In genomic region chr4:47538516-47538915, GRCh38 we compare ENCODE assay signal across 30 cellular contexts. TPM values are rescaled to one million over a fixed set of nuclear protein-coding genes. Genes with fewer than 3 reads are reported as not detected.
A peak's percentile ranks its signal among the peaks of the same experiment; 100 is the strongest.
DNase-seq lines count a peak whose midpoint lies in the region; ATAC-seq and TF ChIP-seq lines count a peak whose summit lies in the region.
"Had no signal": no experiment of that assay in that cellular context is flagged by ENCODE, and none has a peak within 500 bp of the region (broad histone marks: within the 10 kb centered on the region; RNA-seq: fewer than 3 reads in every experiment).

No MANE protein-coding gene starts in this region.

- H3K9me3 ChIP-seq in T-helper 17 cell (ENCODE audit: control insufficient read depth, low read length, poor library complexity, severe bottlenecking), result no peaks in the 10 kb centered on the region
- no peaks in the 10 kb centered on the region for H3K9me3 ChIP-seq in endodermal cell (ENCODE audit: control insufficient read depth, low read length)
- no peaks in the 10 kb centered on the region for H3K9me3 ChIP-seq in HAP-1
- H3K9me3 ChIP-seq: thoracic aorta had no signal

- H3K4me3 ChIP-seq in endodermal cell (ENCODE audit: low read length) (no peak overlapping the region), HAP-1 (no peak overlapping the region)
- H3K4me3 ChIP-seq: BLaER1 treated with 17β-estradiol and CSF1 and Interleukin-3, amounts not matched to agents 10 nM and 100 nM; SK-N-MC; thoracic aorta had no signal

- WGBS in endodermal cell (ENCODE audit: insufficient coverage in 1 of 2, insufficient read length in 1 of 2), 2 experiments, result 83% methylated on average over 2 of the region's 2 CpGs

- ATAC-seq in T-helper 17 cell (no peak), naive B cell (ENCODE audit: low read depth in 2 of 2) (no peak), GM18867 (IDR thresholded peaks at IDR 0.05; ENCODE audit: unreplicated experiment) (no peak)
- ATAC-seq: activated CD4-positive, alpha-beta T cell treated with anti-CD3 and anti-CD28 coated beads for 36 hours; activated T-cell treated with anti-CD3 and anti-CD28 coated beads, Interleukin-2, amount 50 U/mL, for 4 hours; naive thymus-derived CD8-positive, alpha-beta T cell; stimulated activated naive CD8-positive, alpha-beta T cell treated with anti-CD3 and anti-CD28 coated beads, Interleukin-15, Interleukin-2, amounts not matched to agents 100 U/mL and 50 U/mL, for 24 hours had no signal

- H3K36me3 Mint-ChIP-seq in T-helper 17 cell (ENCODE audit: low read depth) (peaks cover 5% of the 10 kb centered on the region), endodermal cell (ENCODE audit: low read depth) (no peaks in the 10 kb centered on the region), naive B cell (peaks cover 36 to 53% of the 10 kb centered on the region in 2 donors)
- peaks cover 7% of the 10 kb centered on the region for H3K36me3 Mint-ChIP-seq in activated naive CD4-positive, alpha-beta T cell treated with anti-CD3 and anti-CD28 coated beads, Interleukin-2, amount 10 ng/mL, durations not matched to agents 7 days and 5 days

- no peaks in the 10 kb centered on the region for H3K27me3 Mint-ChIP-seq in T-helper 17 cell
- no peaks in the 10 kb centered on the region for H3K27me3 Mint-ChIP-seq in endodermal cell (ENCODE audit: insufficient read depth)
- no peaks in the 10 kb centered on the region for H3K27me3 Mint-ChIP-seq in naive B cell
- no peaks in the 10 kb centered on the region for H3K27me3 Mint-ChIP-seq in activated naive CD4-positive, alpha-beta T cell treated with anti-CD3 and anti-CD28 coated beads, Interleukin-2, amount 10 ng/mL, durations not matched to agents 7 days and 5 days
- H3K27me3 Mint-ChIP-seq: activated CD4-positive, alpha-beta T cell treated with anti-CD3 and anti-CD28 coated beads for 36 hours; naive thymus-derived CD8-positive, alpha-beta T cell had no signal

- H3K4me1 Mint-ChIP-seq in T-helper 17 cell (peaks cover 11% of the 10 kb centered on the region), endodermal cell (peaks cover 8% of the 10 kb centered on the region), naive B cell (peaks cover 11 to 22% (median 13%) of the 10 kb centered on the region in 3 donors)
- peaks cover 16% of the 10 kb centered on the region for H3K4me1 Mint-ChIP-seq in activated naive CD4-positive, alpha-beta T cell treated with anti-CD3 and anti-CD28 coated beads, Interleukin-2, amount 10 ng/mL, durations not matched to agents 7 days and 5 days

- H3K27ac Mint-ChIP-seq in T-helper 17 cell, result peak overlapping the region; percentile 14
- peak overlapping the region; percentile 6 for H3K27ac Mint-ChIP-seq in endodermal cell
- H3K27ac Mint-ChIP-seq in naive B cell, result peak overlapping the region in 4 of 6 donors; percentile 1 to 92 (median 4)
- H3K27ac Mint-ChIP-seq in activated naive CD4-positive, alpha-beta T cell treated with anti-CD3 and anti-CD28 coated beads, Interleukin-2, amount 10 ng/mL, durations not matched to agents 7 days and 5 days, result no peak overlapping the region
- H3K27ac Mint-ChIP-seq: activated CD4-positive, alpha-beta T cell treated with anti-CD3 and anti-CD28 coated beads for 36 hours had no signal

- DNase-seq in EH (ENCODE audit: low read depth), result peak; percentile 32
- DNase-seq in T-helper 17 cell, result no peak
- no peak for DNase-seq in endodermal cell
- no peak for DNase-seq in naive B cell
- DNase-seq in anterior cingulate cortex (lab: John Stamatoyannopoulos, UW), result no peak
- no peak for DNase-seq in HAP-1 (ENCODE audit: low spot score in 2 of 2)
- DNase-seq in activated naive CD4-positive, alpha-beta T cell treated with anti-CD3 and anti-CD28 coated beads, Interleukin-2, amount 10 ng/mL, durations not matched to agents 7 days and 5 days, result no peak
- DNase-seq: ACHN; activated CD4-positive, alpha-beta T cell treated with anti-CD3 and anti-CD28 coated beads for 36 hours; activated CD8-positive, alpha-beta memory T cell treated with anti-CD3 and anti-CD28 coated beads for 24 hours; activated T-cell treated with anti-CD3 and anti-CD28 coated beads, Interleukin-2, amount 50 U/mL, for 4 hours; aorta; COR-L47; DMS79 treated with DMSO at 0.1 percent for 48 hours; effector CD8-positive, alpha-beta T cell; HCEC 1CT; kidney glomerular epithelial cell; naive thymus-derived CD8-positive, alpha-beta T cell; NCI-H1092; NCI-H2029; NCI-H2227 treated with DMSO at 0.1 percent for 48 hours; NCI-H69; stimulated activated CD4-positive, alpha-beta T cell treated with anti-CD3 and anti-CD28 coated beads, Interleukin-12 subunit alpha, Interleukin-12 subunit beta, amount 100 ng/mL, for 4 hours; stimulated activated naive CD8-positive, alpha-beta T cell treated with anti-CD3 and anti-CD28 coated beads, Interleukin-15, Interleukin-2, amounts not matched to agents 100 U/mL and 50 U/mL, for 24 hours; T-helper 2 cell had no signal

- TF ChIP-seq CTCF in endodermal cell (conservative IDR thresholded peaks at IDR 0.05), result no peak

- CTCF ChIA-PET in activated naive CD4-positive, alpha-beta T cell treated with anti-CD3 and anti-CD28 coated beads, Interleukin-2, amount 10 ng/mL, durations not matched to agents 7 days and 5 days (lab: Charles Lee), result no interaction called here

- no peak overlapping the region for H3K4me3 Mint-ChIP-seq in T-helper 17 cell
- no peak overlapping the region for H3K4me3 Mint-ChIP-seq in endodermal cell
- H3K4me3 Mint-ChIP-seq in naive B cell, result no peak overlapping the region
- no peak overlapping the region for H3K4me3 Mint-ChIP-seq in activated naive CD4-positive, alpha-beta T cell treated with anti-CD3 and anti-CD28 coated beads, Interleukin-2, amount 10 ng/mL, durations not matched to agents 7 days and 5 days
- H3K4me3 Mint-ChIP-seq: activated CD4-positive, alpha-beta T cell treated with anti-CD3 and anti-CD28 coated beads for 36 hours; activated T-cell treated with anti-CD3 and anti-CD28 coated beads, Interleukin-2, amount 50 U/mL, for 4 hours; naive thymus-derived CD8-positive, alpha-beta T cell had no signal

- no peak overlapping the region for H3K27ac ChIP-seq in endodermal cell (ENCODE audit: low read depth, low read length)
- H3K27ac ChIP-seq: BLaER1 treated with 17β-estradiol and CSF1 and Interleukin-3, amounts not matched to agents 10 nM and 100 nM; RWPE1; SK-N-MC; thoracic aorta had no signal

- H3K27me3 ChIP-seq in endodermal cell (ENCODE audit: control insufficient read depth, insufficient read depth, low read length, poor library complexity, severe bottlenecking) (no peaks in the 10 kb centered on the region), HAP-1 (ENCODE audit: low read depth) (no peaks in the 10 kb centered on the region)
- H3K27me3 ChIP-seq: BLaER1 treated with 17β-estradiol and CSF1 and Interleukin-3, amounts not matched to agents 10 nM and 100 nM had no signal

- H3K9me3 Mint-ChIP-seq in endodermal cell (no peaks in the 10 kb centered on the region), naive B cell (peaks cover 0 to 3% (median 0%) of the 10 kb centered on the region in 7 donors)
- no peaks in the 10 kb centered on the region for H3K9me3 Mint-ChIP-seq in activated naive CD4-positive, alpha-beta T cell treated with anti-CD3 and anti-CD28 coated beads, Interleukin-2, amount 10 ng/mL, durations not matched to agents 7 days and 5 days

- H3K36me3 ChIP-seq in endodermal cell (ENCODE audit: control insufficient read depth, insufficient read depth, low read length) (no peaks in the 10 kb centered on the region), HAP-1 (replicated peaks) (peaks cover 77% of the 10 kb centered on the region)

- in situ Hi-C loops in HAP-1 (cut with MboI; ENCODE audit: low sequenced_read_pairs), result no loop called here

- H3K9ac ChIP-seq in endodermal cell (ENCODE audit: extremely low read depth, low read length, poor library complexity, severe bottlenecking), result no peak overlapping the region
- H3K9ac ChIP-seq: BLaER1 treated with 17β-estradiol and CSF1 and Interleukin-3, amounts not matched to agents 10 nM and 100 nM had no signal

- H3K4me1 ChIP-seq in endodermal cell (ENCODE audit: control insufficient read depth, insufficient read depth, low read length), result no peaks in the 10 kb centered on the region
- no peaks in the 10 kb centered on the region for H3K4me1 ChIP-seq in HAP-1

RNA-seq across cellular contexts. Expression of gene ATP10D, which starts 53.4 kb away (rescaled TPM):
- total RNA-seq in T-helper 17 cell, result 1 to 10 TPM; 1.7 to 4.1 TPM
- total RNA-seq in endodermal cell, result 1 to 10 TPM in 1 of 2 donors, under 1 TPM in 1; 0.27 to 1.1 TPM
- 3.8 TPM for polyA plus RNA-seq in endodermal cell (2013, experiment 1 of 2)
- 5.6 TPM for polyA plus RNA-seq in endodermal cell (2013, experiment 2 of 2)
- 10 to 100 TPM; 21.5 to 70.9 (median 43.8) TPM for polyA plus RNA-seq in naive B cell (ENCODE audit: low read depth in 6 of 6)
